Comparison of ENCODE assay signal across 1 cellular context in genomic region chr3:49358217-49358883, GRCh38.
TF ChIP-seq lines count a peak whose summit lies in the region.

Gene GPX1 (minus strand): TSS chr3:49358353. CDS start chr3:49358278, 75 bp downstream.

TF ChIP-seq in GM12878, 131 proteins besides CTCF, POLR2A, EP300 and RAD21 (continued from another document and continues in another):
- TF ChIP-seq REST (IDR thresholded peaks at IDR 0.05; ENCODE audit: low read depth, low read length) (no peak), ZBTB33 (IDR thresholded peaks at IDR 0.05) (no peak), SKIL (IDR thresholded peaks at IDR 0.05; ENCODE audit: low read depth, poor library complexity, severe bottlenecking) (no peak), DPF2 (IDR thresholded peaks at IDR 0.05) (peak; percentile 53), ATF3 (IDR thresholded peaks at IDR 0.05; ENCODE audit: borderline replicate concordance, extremely low read depth, low read depth, low read length) (peak; percentile 60; the same call in 1 of the 2 replicates), STAT1 (conservative IDR thresholded peaks at IDR 0.05) (no peak), KLF5 (IDR thresholded peaks at IDR 0.05; ENCODE audit: partially characterized antibody) (peak; percentile 41), SMARCA5 (IDR thresholded peaks at IDR 0.05) (0 out of 2 replicates have a peak, but pooled peaks have one; percentile 50), ZBED1 (IDR thresholded peaks at IDR 0.05; ENCODE audit: borderline replicate concordance) (peak; percentile 39; the same call in 1 of the 2 replicates), E2F8 (IDR thresholded peaks at IDR 0.05; ENCODE audit: low read depth, partially characterized antibody) (peak; percentile 64), PML (IDR thresholded peaks at IDR 0.05; ENCODE audit: low read length) (peak; percentile 93), KDM1A (IDR thresholded peaks at IDR 0.05; ENCODE audit: borderline replicate concordance) (no peak), USF2 (IDR thresholded peaks at IDR 0.05; ENCODE audit: borderline replicate concordance, low read depth, low read length) (peak; percentile 71), HDAC6 (IDR thresholded peaks at IDR 0.05; ENCODE audit: unreplicated experiment) (peak; percentile 74), USF1 (IDR thresholded peaks at IDR 0.05; ENCODE audit: borderline replicate concordance, extremely low read length, insufficient read depth, low read depth, low read length) (peak; percentile 88), LARP7 (IDR thresholded peaks at IDR 0.05) (peak; percentile 73), YBX1 (IDR thresholded peaks at IDR 0.05) (no peak), IKZF1 (conservative IDR thresholded peaks at IDR 0.05) (peak; percentile 92), TCF12 (IDR thresholded peaks at IDR 0.05; ENCODE audit: low read depth, low read length) (peak; percentile 20; the same call in 1 of the 2 replicates), ZBTB40 (IDR thresholded peaks at IDR 0.05; ENCODE audit: borderline replicate concordance) (peak; percentile 80), GABPA (IDR thresholded peaks at IDR 0.05; ENCODE audit: low read depth) (peak; percentile 79), ZNF687 (IDR thresholded peaks at IDR 0.05) (peak; percentile 96), ZBTB4 (CRISPR knock-in tag; IDR thresholded peaks at IDR 0.05) (no peak), TAF1 (IDR thresholded peaks at IDR 0.05; ENCODE audit: borderline replicate concordance, low read depth, low read length) (peak; percentile 64; the same call in 1 of the 2 replicates), MXI1 (IDR thresholded peaks at IDR 0.05; ENCODE audit: low read depth, low read length) (peak; percentile 91), CHD2 (IDR thresholded peaks at IDR 0.05; ENCODE audit: borderline replicate concordance, low read depth, low read length) (no peak), RBBP5 (conservative IDR thresholded peaks at IDR 0.05) (no peak), RELA (IDR thresholded peaks at IDR 0.05; ENCODE audit: borderline replicate concordance, partially characterized antibody) (peak; percentile 84)
